Comparison of ENCODE assay signal across 11 cellular contexts in genomic region chr11:850777-851762, GRCh38. TPM values are rescaled to one million over a fixed set of nuclear protein-coding genes. Genes with fewer than 3 reads are reported as not detected.
DNase-seq lines count a peak whose midpoint lies in the region; ATAC-seq and TF ChIP-seq lines count a peak whose summit lies in the region.
"Had no signal": no experiment of that assay in that cellular context is flagged by ENCODE, and none has a peak within 500 bp of the region (broad histone marks: within the 10 kb centered on the region; RNA-seq: fewer than 3 reads in every experiment).

No MANE protein-coding gene starts in this region.

- no peak for TF ChIP-seq CTCF in CD4-positive, alpha-beta T cell (IDR thresholded peaks at IDR 0.05)
- TF ChIP-seq CTCF in GM13977 (IDR thresholded peaks at IDR 0.05; ENCODE audit: extremely low read depth, insufficient read depth, missing control alignments): peak; percentile 47

- H3K27me3 Mint-ChIP-seq in CD4-positive, alpha-beta T cell: peaks cover 4% of the 10 kb centered on the region
- H3K27me3 Mint-ChIP-seq in T-cell (peaks cover 0 to 2% of the 10 kb centered on the region in 2 donors), immature natural killer cell (ENCODE audit: low read depth in 3 of 3) (peaks cover 0 to 2% (median 0%) of the 10 kb centered on the region in 3 donors)
- H3K27me3 Mint-ChIP-seq in activated CD4-positive, alpha-beta memory T cell treated with anti-CD3 and anti-CD28 coated beads for 36 hours: peaks cover 6% of the 10 kb centered on the region

- peak overlapping the region; percentile 51 for H3K4me3 Mint-ChIP-seq in CD4-positive, alpha-beta T cell
- H3K4me3 Mint-ChIP-seq in T-cell (peak overlapping the region; percentile 28 to 49 (median 48)), immature natural killer cell (peak overlapping the region; percentile 26 to 54 (median 44))
- no peak overlapping the region for H3K4me3 Mint-ChIP-seq in activated CD4-positive, alpha-beta memory T cell treated with anti-CD3 and anti-CD28 coated beads for 36 hours

- DNase-seq in CD4-positive, alpha-beta T cell: no peak
- DNase-seq in GM13977 (ENCODE audit: low spot score) (peak; percentile 72), T-cell (no peak), immature natural killer cell (no peak), GM03348 (ENCODE audit: low spot score) (no peak)
- no peak for DNase-seq in activated CD4-positive, alpha-beta memory T cell treated with anti-CD3 and anti-CD28 coated beads for 36 hours
- DNase-seq: heart left ventricle; MG63; stimulated activated naive CD4-positive, alpha-beta T cell had no signal

- no peak overlapping the region for H3K27ac Mint-ChIP-seq in CD4-positive, alpha-beta T cell
- no peak overlapping the region for H3K27ac Mint-ChIP-seq in T-cell
- no peak overlapping the region for H3K27ac Mint-ChIP-seq in immature natural killer cell
- H3K27ac Mint-ChIP-seq in activated CD4-positive, alpha-beta memory T cell treated with anti-CD3 and anti-CD28 coated beads for 36 hours: no peak overlapping the region

- no peaks in the 10 kb centered on the region for H3K9me3 ChIP-seq in CD4-positive, alpha-beta T cell (ENCODE audit: control insufficient read depth, low read length)
- H3K9me3 ChIP-seq: heart left ventricle, MG63 had no signal

- intact Hi-C loops in CD4-positive, alpha-beta T cell (cut with DNase I, micrococcal nuclease): no loop called here
- intact Hi-C loops in activated CD4-positive, alpha-beta memory T cell treated with anti-CD3 and anti-CD28 coated beads for 36 hours (cut with micrococcal nuclease): no loop called here

- H3K9me3 Mint-ChIP-seq in CD4-positive, alpha-beta T cell: no peaks in the 10 kb centered on the region
- H3K9me3 Mint-ChIP-seq in T-cell: no peaks in the 10 kb centered on the region
- peaks cover 0 to 1% (median 0%) of the 10 kb centered on the region in 6 donors for H3K9me3 Mint-ChIP-seq in immature natural killer cell
- H3K9me3 Mint-ChIP-seq in activated CD4-positive, alpha-beta memory T cell treated with anti-CD3 and anti-CD28 coated beads for 36 hours: no peaks in the 10 kb centered on the region

- CTCF ChIA-PET in CD4-positive, alpha-beta T cell (lab: Charles Lee): no interaction called here
- CTCF ChIA-PET in T-cell (lab: Charles Lee): interaction anchor here (0.6 kb wide), 2 partner anchors 194 to 517 kb away, joined by 6 to 8 read pairs; no protein-coding TSS in a partner anchor
- CTCF ChIA-PET in activated CD4-positive, alpha-beta memory T cell treated with anti-CD3 and anti-CD28 coated beads for 36 hours (lab: Charles Lee): interaction anchor here (0.7 to 1.2 kb wide), 3 partner anchors 199 to 201 kb away, joined by 3 read pairs; no protein-coding TSS in a partner anchor

- in situ Hi-C loops in GM13977 (cut with MboI; ENCODE audit: low pct_unique_long_range_greater_than_20kb, low sequenced_read_pairs, unreplicated experiment): no loop called here

- no peak overlapping the region for H3K27ac ChIP-seq in CD4-positive, alpha-beta T cell (ENCODE audit: low read depth, low read length)

- POLR2A ChIA-PET in CD4-positive, alpha-beta T cell (lab: Charles Lee): no interaction called here
- POLR2A ChIA-PET in T-cell (lab: Charles Lee): no interaction called here
- POLR2A ChIA-PET in activated CD4-positive, alpha-beta memory T cell treated with anti-CD3 and anti-CD28 coated beads for 36 hours (lab: Charles Lee): interaction anchor here (0.7 kb wide), 1 partner anchor 950 kb away, joined by 3 read pairs; no protein-coding TSS in a partner anchor

- no peaks in the 10 kb centered on the region for H3K36me3 Mint-ChIP-seq in CD4-positive, alpha-beta T cell (ENCODE audit: low read depth)
- H3K36me3 Mint-ChIP-seq in T-cell (no peaks in the 10 kb centered on the region), immature natural killer cell (no peaks in the 10 kb centered on the region)
- H3K36me3 Mint-ChIP-seq in activated CD4-positive, alpha-beta memory T cell treated with anti-CD3 and anti-CD28 coated beads for 36 hours: no peaks in the 10 kb centered on the region

- no peak for ATAC-seq in CD4-positive, alpha-beta T cell (ENCODE audit: poor library complexity)
- ATAC-seq in T-cell (replicated peaks in 1 of 4): no peak
- ATAC-seq in GM21576 (IDR thresholded peaks at IDR 0.05; ENCODE audit: unreplicated experiment): no peak
- ATAC-seq in esophagus mucosa: no peak
- ATAC-seq: heart left ventricle had no signal

- peaks cover 18% of the 10 kb centered on the region for H3K27me3 ChIP-seq in CD4-positive, alpha-beta T cell (ENCODE audit: control insufficient read depth, insufficient read depth, low read length)
- H3K27me3 ChIP-seq: MG63 had no signal

- H3K4me1 Mint-ChIP-seq in CD4-positive, alpha-beta T cell (ENCODE audit: low read depth): peaks cover 4% of the 10 kb centered on the region
- peaks cover 0 to 8% (median 5%) of the 10 kb centered on the region in 3 donors for H3K4me1 Mint-ChIP-seq in T-cell
- H3K4me1 Mint-ChIP-seq in immature natural killer cell: peaks cover 0 to 5% of the 10 kb centered on the region in 2 donors
- H3K4me1 Mint-ChIP-seq in activated CD4-positive, alpha-beta memory T cell treated with anti-CD3 and anti-CD28 coated beads for 36 hours (ENCODE audit: low read depth): peaks cover 5% of the 10 kb centered on the region

RNA-seq across cellular contexts. Expression of gene TSPAN4, which starts 8.4 kb away (rescaled TPM):
- 1 to 10 TPM; 1.6 to 2.0 TPM for total RNA-seq in CD4-positive, alpha-beta T cell
- 1 to 10 TPM; 3.1 to 5.8 (median 4.4) TPM for total RNA-seq in T-cell
- polyA plus RNA-seq in immature natural killer cell: 10 to 100 TPM; 23.4 to 38.7 (median 37.2) TPM
- total RNA-seq in esophagus mucosa: 8.4 TPM
- 1 to 10 TPM; 5.2 to 5.3 TPM for total RNA-seq in activated CD4-positive, alpha-beta memory T cell treated with anti-CD3 and anti-CD28 coated beads for 36 hours

RNA-seq across cellular contexts. Expression of gene POLR2L, which starts 8.7 kb away (rescaled TPM):
- 10 to 100 TPM; 19.6 to 19.8 TPM for total RNA-seq in CD4-positive, alpha-beta T cell
- total RNA-seq in T-cell: 10 to 100 TPM; 34.2 to 73.9 (median 68.7) TPM
- polyA plus RNA-seq in immature natural killer cell: 100 to 1,000 TPM; 139 to 200 (median 142) TPM
- 177 TPM for total RNA-seq in esophagus mucosa
- 10 to 100 TPM; 70.4 to 74.0 TPM for total RNA-seq in activated CD4-positive, alpha-beta memory T cell treated with anti-CD3 and anti-CD28 coated beads for 36 hours

RNA-seq across cellular contexts. Expression of gene CD151, which starts 18.3 kb away (rescaled TPM):
- 10 to 100 TPM; 20.2 to 20.8 TPM for total RNA-seq in CD4-positive, alpha-beta T cell
- total RNA-seq in T-cell (10 to 100 TPM; 14.9 to 28.2 (median 25.6) TPM), esophagus mucosa (109 TPM)
- 10 to 100 TPM; 19.7 to 25.7 (median 23.7) TPM for polyA plus RNA-seq in immature natural killer cell
- total RNA-seq in activated CD4-positive, alpha-beta memory T cell treated with anti-CD3 and anti-CD28 coated beads for 36 hours: 10 to 100 TPM; 40.2 to 40.9 TPM

RNA-seq across cellular contexts. Expression of gene CRACR2B, which starts 23.4 kb away (rescaled TPM):
- total RNA-seq in CD4-positive, alpha-beta T cell: under 1 TPM in 1 of 2 experiments, not detected in 1; 0.33 TPM
- total RNA-seq in T-cell: 1 to 10 TPM; 1.4 to 2.9 (median 1.5) TPM
- polyA plus RNA-seq in immature natural killer cell: 1 to 10 TPM in 1 of 3 donors, under 1 TPM in 1, not detected in 1; 0.74 to 2.2 TPM
- 3.3 TPM for total RNA-seq in esophagus mucosa
- 1 to 10 TPM; 1.8 to 2.3 TPM for total RNA-seq in activated CD4-positive, alpha-beta memory T cell treated with anti-CD3 and anti-CD28 coated beads for 36 hours

RNA-seq across cellular contexts. Expression of gene PNPLA2, which starts 32.4 kb away (rescaled TPM):
- 100 to 1,000 TPM; 202 to 220 TPM for total RNA-seq in CD4-positive, alpha-beta T cell
- total RNA-seq in T-cell (100 to 1,000 TPM; 172 to 212 (median 206) TPM), esophagus mucosa (24.5 TPM)
- 10 to 100 TPM; 10.9 to 42.3 (median 23.4) TPM for polyA plus RNA-seq in immature natural killer cell
- 10 to 100 TPM; 33.2 to 35.0 TPM for total RNA-seq in activated CD4-positive, alpha-beta memory T cell treated with anti-CD3 and anti-CD28 coated beads for 36 hours
